1 cellular context compared by ENCODE assay signal in genomic region chr1:175530167-175530566, GRCh38.
TF ChIP-seq lines count a peak whose summit lies in the region.

No MANE protein-coding gene starts in this region.

TF ChIP-seq in GM23338, 12 proteins besides CTCF, POLR2A, EP300 and RAD21 (continued from another document):
- TF ChIP-seq EZH2phosphoT487 (IDR thresholded peaks at IDR 0.05; ENCODE audit: unreplicated experiment) (no peak), EZH2 (IDR thresholded peaks at IDR 0.05; ENCODE audit: low read depth, unreplicated experiment) (no peak), ZNF462 (CRISPR knock-in tag; IDR thresholded peaks at IDR 0.05) (no peak), ZNF114 (CRISPR knock-in tag; IDR thresholded peaks at IDR 0.05) (no peak)
